ENCODE assay signal across 1 cellular context in genomic region chr6:31702819-31703716, GRCh38.
TF ChIP-seq lines count a peak whose summit lies in the region.

ABHD16A (minus strand) TSS chr6:31703324; CDS start chr6:31703281, 43 bp downstream.

TF ChIP-seq in HepG2, 621 proteins besides CTCF, POLR2A, EP300 and RAD21 (continued from another document and continues in another):
- TF ChIP-seq FOXC1 (CRISPR knock-in tag; IDR thresholded peaks at IDR 0.05; ENCODE audit: borderline replicate concordance) = 0 out of 2 replicates have a peak, but pooled peaks have one; percentile 69
- TF ChIP-seq, protein P1, sequence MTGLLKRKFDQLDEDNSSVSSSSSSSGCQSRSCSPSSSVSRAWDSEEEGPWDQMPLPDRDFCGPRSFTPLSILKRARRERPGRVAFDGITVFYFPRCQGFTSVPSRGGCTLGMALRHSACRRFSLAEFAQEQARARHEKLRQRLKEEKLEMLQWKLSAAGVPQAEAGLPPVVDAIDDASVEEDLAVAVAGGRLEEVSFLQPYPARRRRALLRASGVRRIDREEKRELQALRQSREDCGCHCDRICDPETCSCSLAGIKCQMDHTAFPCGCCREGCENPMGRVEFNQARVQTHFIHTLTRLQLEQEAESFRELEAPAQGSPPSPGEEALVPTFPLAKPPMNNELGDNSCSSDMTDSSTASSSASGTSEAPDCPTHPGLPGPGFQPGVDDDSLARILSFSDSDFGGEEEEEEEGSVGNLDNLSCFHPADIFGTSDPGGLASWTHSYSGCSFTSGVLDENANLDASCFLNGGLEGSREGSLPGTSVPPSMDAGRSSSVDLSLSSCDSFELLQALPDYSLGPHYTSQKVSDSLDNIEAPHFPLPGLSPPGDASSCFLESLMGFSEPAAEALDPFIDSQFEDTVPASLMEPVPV (CRISPR knock-in tag; IDR thresholded peaks at IDR 0.05) = peak; percentile 96
- TF ChIP-seq, protein P2, sequence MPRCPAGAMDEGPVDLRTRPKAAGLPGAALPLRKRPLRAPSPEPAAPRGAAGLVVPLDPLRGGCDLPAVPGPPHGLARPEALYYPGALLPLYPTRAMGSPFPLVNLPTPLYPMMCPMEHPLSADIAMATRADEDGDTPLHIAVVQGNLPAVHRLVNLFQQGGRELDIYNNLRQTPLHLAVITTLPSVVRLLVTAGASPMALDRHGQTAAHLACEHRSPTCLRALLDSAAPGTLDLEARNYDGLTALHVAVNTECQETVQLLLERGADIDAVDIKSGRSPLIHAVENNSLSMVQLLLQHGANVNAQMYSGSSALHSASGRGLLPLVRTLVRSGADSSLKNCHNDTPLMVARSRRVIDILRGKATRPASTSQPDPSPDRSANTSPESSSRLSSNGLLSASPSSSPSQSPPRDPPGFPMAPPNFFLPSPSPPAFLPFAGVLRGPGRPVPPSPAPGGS (CRISPR knock-in tag; IDR thresholded peaks at IDR 0.05) = no peak; the same call in none of the 2 replicates
- TF ChIP-seq, protein P3, sequence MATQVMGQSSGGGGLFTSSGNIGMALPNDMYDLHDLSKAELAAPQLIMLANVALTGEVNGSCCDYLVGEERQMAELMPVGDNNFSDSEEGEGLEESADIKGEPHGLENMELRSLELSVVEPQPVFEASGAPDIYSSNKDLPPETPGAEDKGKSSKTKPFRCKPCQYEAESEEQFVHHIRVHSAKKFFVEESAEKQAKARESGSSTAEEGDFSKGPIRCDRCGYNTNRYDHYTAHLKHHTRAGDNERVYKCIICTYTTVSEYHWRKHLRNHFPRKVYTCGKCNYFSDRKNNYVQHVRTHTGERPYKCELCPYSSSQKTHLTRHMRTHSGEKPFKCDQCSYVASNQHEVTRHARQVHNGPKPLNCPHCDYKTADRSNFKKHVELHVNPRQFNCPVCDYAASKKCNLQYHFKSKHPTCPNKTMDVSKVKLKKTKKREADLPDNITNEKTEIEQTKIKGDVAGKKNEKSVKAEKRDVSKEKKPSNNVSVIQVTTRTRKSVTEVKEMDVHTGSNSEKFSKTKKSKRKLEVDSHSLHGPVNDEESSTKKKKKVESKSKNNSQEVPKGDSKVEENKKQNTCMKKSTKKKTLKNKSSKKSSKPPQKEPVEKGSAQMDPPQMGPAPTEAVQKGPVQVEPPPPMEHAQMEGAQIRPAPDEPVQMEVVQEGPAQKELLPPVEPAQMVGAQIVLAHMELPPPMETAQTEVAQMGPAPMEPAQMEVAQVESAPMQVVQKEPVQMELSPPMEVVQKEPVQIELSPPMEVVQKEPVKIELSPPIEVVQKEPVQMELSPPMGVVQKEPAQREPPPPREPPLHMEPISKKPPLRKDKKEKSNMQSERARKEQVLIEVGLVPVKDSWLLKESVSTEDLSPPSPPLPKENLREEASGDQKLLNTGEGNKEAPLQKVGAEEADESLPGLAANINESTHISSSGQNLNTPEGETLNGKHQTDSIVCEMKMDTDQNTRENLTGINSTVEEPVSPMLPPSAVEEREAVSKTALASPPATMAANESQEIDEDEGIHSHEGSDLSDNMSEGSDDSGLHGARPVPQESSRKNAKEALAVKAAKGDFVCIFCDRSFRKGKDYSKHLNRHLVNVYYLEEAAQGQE (IDR thresholded peaks at IDR 0.05; ENCODE audit: borderline replicate concordance in 1 of 2, low read depth in 1 of 2, low read length in 2 of 2) = peak in 1 of 2 experiments; percentile 71; a peak in 1 of 4 replicates
- TF ChIP-seq GABPA (IDR thresholded peaks at IDR 0.05; ENCODE audit: low read depth, low read length) = no peak
- TF ChIP-seq GABPA (CRISPR knock-in tag; IDR thresholded peaks at IDR 0.05; ENCODE audit: low read depth) = peak; percentile 85
- peak; percentile 82 for TF ChIP-seq MED1 (CRISPR knock-in tag; IDR thresholded peaks at IDR 0.05)
- no peak for TF ChIP-seq NFE2 (CRISPR knock-in tag; IDR thresholded peaks at IDR 0.05)
- TF ChIP-seq, protein P4, sequence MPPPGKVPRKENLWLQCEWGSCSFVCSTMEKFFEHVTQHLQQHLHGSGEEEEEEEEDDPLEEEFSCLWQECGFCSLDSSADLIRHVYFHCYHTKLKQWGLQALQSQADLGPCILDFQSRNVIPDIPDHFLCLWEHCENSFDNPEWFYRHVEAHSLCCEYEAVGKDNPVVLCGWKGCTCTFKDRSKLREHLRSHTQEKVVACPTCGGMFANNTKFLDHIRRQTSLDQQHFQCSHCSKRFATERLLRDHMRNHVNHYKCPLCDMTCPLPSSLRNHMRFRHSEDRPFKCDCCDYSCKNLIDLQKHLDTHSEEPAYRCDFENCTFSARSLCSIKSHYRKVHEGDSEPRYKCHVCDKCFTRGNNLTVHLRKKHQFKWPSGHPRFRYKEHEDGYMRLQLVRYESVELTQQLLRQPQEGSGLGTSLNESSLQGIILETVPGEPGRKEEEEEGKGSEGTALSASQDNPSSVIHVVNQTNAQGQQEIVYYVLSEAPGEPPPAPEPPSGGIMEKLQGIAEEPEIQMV (CRISPR knock-in tag; IDR thresholded peaks at IDR 0.05; ENCODE audit: low read depth) = no peak
- TF ChIP-seq, protein P5, sequence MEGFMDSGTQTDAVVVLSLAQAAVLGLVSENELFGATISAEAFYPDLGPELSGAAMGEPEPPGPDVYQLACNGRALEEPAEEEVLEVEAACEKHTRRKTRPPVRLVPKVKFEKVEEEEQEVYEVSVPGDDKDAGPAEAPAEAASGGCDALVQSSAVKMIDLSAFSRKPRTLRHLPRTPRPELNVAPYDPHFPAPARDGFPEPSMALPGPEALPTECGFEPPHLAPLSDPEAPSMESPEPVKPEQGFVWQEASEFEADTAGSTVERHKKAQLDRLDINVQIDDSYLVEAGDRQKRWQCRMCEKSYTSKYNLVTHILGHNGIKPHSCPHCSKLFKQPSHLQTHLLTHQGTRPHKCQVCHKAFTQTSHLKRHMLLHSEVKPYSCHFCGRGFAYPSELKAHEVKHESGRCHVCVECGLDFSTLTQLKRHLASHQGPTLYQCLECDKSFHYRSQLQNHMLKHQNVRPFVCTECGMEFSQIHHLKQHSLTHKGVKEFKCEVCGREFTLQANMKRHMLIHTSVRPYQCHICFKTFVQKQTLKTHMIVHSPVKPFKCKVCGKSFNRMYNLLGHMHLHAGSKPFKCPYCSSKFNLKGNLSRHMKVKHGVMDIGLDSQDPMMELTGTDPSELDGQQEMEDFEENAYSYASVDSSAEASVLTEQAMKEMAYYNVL (CRISPR knock-in tag; IDR thresholded peaks at IDR 0.05; ENCODE audit: borderline replicate concordance) = peak; percentile 86; the same call in 1 of the 2 replicates
- no peak for TF ChIP-seq HIC2 (CRISPR knock-in tag; IDR thresholded peaks at IDR 0.05; ENCODE audit: low read depth)
- TF ChIP-seq ZNF501 (CRISPR knock-in tag; IDR thresholded peaks at IDR 0.05) = peak; percentile 90
- no peak for TF ChIP-seq ZNF839 (CRISPR knock-in tag; IDR thresholded peaks at IDR 0.05; ENCODE audit: borderline replicate concordance)
- TF ChIP-seq, protein P6, sequence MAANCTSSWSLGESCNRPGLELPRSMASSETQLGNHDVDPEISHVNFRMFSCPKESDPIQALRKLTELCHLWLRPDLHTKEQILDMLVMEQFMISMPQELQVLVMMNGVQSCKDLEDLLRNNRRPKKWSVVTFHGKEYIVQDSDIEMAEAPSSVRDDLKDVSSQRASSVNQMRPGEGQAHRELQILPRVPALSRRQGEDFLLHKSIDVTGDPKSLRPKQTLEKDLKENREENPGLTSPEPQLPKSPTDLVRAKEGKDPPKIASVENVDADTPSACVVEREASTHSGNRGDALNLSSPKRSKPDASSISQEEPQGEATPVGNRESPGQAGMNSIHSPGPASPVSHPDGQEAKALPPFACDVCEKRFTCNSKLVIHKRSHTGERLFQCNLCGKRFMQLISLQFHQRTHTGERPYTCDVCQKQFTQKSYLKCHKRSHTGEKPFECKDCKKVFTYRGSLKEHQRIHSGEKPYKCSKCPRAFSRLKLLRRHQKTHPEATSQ (CRISPR knock-in tag; IDR thresholded peaks at IDR 0.05; ENCODE audit: borderline replicate concordance) = peak; percentile 81; the same call in 1 of the 2 replicates
- TF ChIP-seq KAT7 (CRISPR knock-in tag; IDR thresholded peaks at IDR 0.05; ENCODE audit: borderline replicate concordance) = peak; percentile 94
- no peak for TF ChIP-seq ATAD3A (CRISPR knock-in tag; IDR thresholded peaks at IDR 0.05)
- no peak for TF ChIP-seq CHD2 (IDR thresholded peaks at IDR 0.05; ENCODE audit: low read depth, low read length)
- peak; percentile 45; the same call in 1 of the 2 replicates for TF ChIP-seq ARID3A (IDR thresholded peaks at IDR 0.05; ENCODE audit: low read depth, low read length)
- TF ChIP-seq, protein P7, sequence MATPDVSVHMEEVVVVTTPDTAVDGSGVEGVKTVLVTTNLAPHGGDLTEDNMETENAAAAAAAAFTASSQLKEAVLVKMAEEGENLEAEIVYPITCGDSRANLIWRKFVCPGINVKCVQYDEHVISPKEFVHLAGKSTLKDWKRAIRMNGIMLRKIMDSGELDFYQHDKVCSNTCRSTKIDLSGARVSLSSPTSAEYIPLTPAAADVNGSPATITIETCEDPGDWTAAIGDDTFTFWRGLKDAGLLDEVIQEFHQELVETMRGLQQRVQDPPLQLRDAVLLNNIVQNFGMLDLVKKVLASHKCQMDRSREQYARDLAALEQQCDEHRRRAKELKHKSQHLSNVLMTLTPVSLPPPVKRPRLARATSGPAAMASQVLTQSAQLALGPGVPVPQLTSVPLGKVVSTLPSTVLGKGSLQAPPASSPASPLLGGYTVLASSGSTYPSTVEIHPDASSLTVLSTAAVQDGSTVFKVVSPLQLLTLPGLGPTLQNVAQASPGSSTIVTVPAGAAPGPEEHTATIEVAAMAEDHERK (CRISPR knock-in tag; IDR thresholded peaks at IDR 0.05; ENCODE audit: low read depth) = peak; percentile 51
- TF ChIP-seq JUND (CRISPR knock-in tag; IDR thresholded peaks at IDR 0.05) = peak; percentile 53; the same call in 1 of the 2 replicates
- TF ChIP-seq FOXP4 (CRISPR knock-in tag; IDR thresholded peaks at IDR 0.05) = peak; percentile 58
- no peak for TF ChIP-seq U2AF2 (IDR thresholded peaks at IDR 0.05; ENCODE audit: low read depth, low read length)
- TF ChIP-seq ETV5 (CRISPR knock-in tag; IDR thresholded peaks at IDR 0.05; ENCODE audit: borderline replicate concordance) = peak; percentile 87; the same call in 1 of the 2 replicates
- TF ChIP-seq MBNL3 (CRISPR knock-in tag; conservative IDR thresholded peaks at IDR 0.05) = no peak
- TF ChIP-seq U2AF1 (optimal IDR thresholded peaks at IDR 0.05; ENCODE audit: low read depth, low read length) = no peak
- TF ChIP-seq HNF1A (IDR thresholded peaks at IDR 0.05; ENCODE audit: low read depth) = no peak; the same call in 1 of the 2 replicates
- peak; percentile 75; the same call in 1 of the 2 replicates for TF ChIP-seq HNF1A (CRISPR knock-in tag; IDR thresholded peaks at IDR 0.05; ENCODE audit: borderline replicate concordance)
- peak; percentile 41 for TF ChIP-seq AGO1 (IDR thresholded peaks at IDR 0.05; ENCODE audit: low read depth, low read length, poor library complexity, severe bottlenecking)
